In the genomic region with DNA sequence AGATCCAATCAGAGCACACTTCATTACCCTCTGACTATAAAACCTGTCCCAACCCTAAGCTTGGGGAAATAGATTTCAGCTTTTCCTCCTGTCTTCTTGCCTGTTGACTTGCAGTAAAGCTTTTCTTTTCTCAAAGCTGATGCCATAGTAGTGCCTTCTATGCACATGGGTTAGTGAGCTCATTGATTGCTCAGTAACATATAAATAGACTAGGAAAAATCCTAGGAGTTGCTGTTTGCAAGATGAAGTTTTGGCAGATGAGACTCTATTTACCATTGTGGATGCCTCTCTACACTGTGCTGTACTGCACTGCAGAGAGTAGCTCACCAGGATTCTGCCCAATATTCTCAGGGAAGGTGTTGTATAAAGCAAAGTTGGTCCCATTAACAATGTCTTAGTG, we compare ENCODE assay signal across 24 cellular contexts.
"Had no signal": no experiment of that assay in that cellular context is flagged by ENCODE, and none has a peak within 500 bp of the region (broad histone marks: within the 10 kb centered on the region; RNA-seq: fewer than 3 reads in every experiment).

No MANE protein-coding gene starts in this region.

- H3K27me3 ChIP-seq: colonic mucosa, dorsolateral prefrontal cortex, esophagus muscularis mucosa, esophagus squamous epithelium, foreskin keratinocyte, gastroesophageal sphincter, heart left ventricle, heart right ventricle had no signal

- H3K4me3 Mint-ChIP-seq: dendritic cell treated with granulocyte-macrophage colony-stimulating factor and Interleukin-4, amounts not matched to agents 40 ng/mL and 50 ng/mL, for 4 days; effector memory CD8-positive, alpha-beta T cell; endodermal cell had no signal

- ATAC-seq: effector memory CD8-positive, alpha-beta T cell; esophagus mucosa; foreskin keratinocyte; gastroesophageal sphincter; heart left ventricle; heart right ventricle had no signal

- DNase-seq: colonic mucosa; cortex of kidney; dermis blood vessel endothelial cell; dorsolateral prefrontal cortex; effector CD4-positive, alpha-beta T cell; effector CD8-positive, alpha-beta T cell; effector memory CD4-positive, alpha-beta T cell; effector memory CD8-positive, alpha-beta T cell; endodermal cell; erythroblast; esophagus squamous epithelium; foreskin fibroblast; foreskin keratinocyte; foreskin melanocyte; glutamatergic neuron; head of caudate nucleus; heart left ventricle; heart right ventricle had no signal

- H3K27ac Mint-ChIP-seq: dendritic cell treated with granulocyte-macrophage colony-stimulating factor and Interleukin-4, amounts not matched to agents 40 ng/mL and 50 ng/mL, for 4 days; effector memory CD8-positive, alpha-beta T cell; endodermal cell had no signal

- H3K27ac ChIP-seq: colonic mucosa, coronary artery, dorsolateral prefrontal cortex, epithelial cell of prostate, esophagus muscularis mucosa, esophagus squamous epithelium, foreskin keratinocyte, gastroesophageal sphincter, heart left ventricle, heart right ventricle had no signal

- H3K27me3 Mint-ChIP-seq: dendritic cell treated with granulocyte-macrophage colony-stimulating factor and Interleukin-4, amounts not matched to agents 40 ng/mL and 50 ng/mL, for 4 days; effector memory CD8-positive, alpha-beta T cell had no signal

- H3K4me1 ChIP-seq: colonic mucosa, esophagus muscularis mucosa, esophagus squamous epithelium, foreskin keratinocyte, gastroesophageal sphincter, heart left ventricle, heart right ventricle had no signal

- H3K9me3 Mint-ChIP-seq: effector memory CD8-positive, alpha-beta T cell; endodermal cell had no signal

- H3K36me3 ChIP-seq: colonic mucosa, esophagus muscularis mucosa, esophagus squamous epithelium, gastroesophageal sphincter, heart left ventricle, heart right ventricle had no signal

- H3K4me3 ChIP-seq: colonic mucosa, coronary artery, dorsolateral prefrontal cortex, esophagus muscularis mucosa, esophagus squamous epithelium, gastroesophageal sphincter, heart left ventricle, heart right ventricle had no signal

- H3K9me3 ChIP-seq: colonic mucosa, esophagus muscularis mucosa, esophagus squamous epithelium, gastroesophageal sphincter, heart left ventricle, heart right ventricle had no signal
